Comparison of ENCODE assay signal across 9 cellular contexts in the genomic region with DNA sequence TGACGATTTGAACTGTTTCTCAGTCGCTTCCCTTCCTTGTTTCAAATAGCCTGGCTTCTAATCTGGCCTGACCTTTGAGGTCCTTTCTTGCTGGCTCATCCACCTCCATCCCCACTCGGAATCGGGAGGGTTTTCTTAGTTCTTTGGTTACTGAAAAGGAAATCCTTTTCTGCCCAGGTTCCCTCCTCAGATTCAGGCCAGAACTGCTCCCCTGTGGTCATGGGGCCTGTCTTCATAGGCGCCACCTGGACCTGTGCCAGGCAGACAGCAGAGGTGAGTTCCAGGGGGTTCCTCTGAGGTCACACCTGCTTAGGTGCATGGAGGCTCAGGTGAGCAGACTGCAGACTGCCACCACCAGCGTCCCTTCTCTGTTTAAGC.
DNase-seq lines count a peak whose midpoint lies in the region; ATAC-seq, FAIRE-seq and TF ChIP-seq lines count a peak whose summit lies in the region.
"Had no signal": no experiment of that assay in that cellular context is flagged by ENCODE, and none has a peak within 500 bp of the region (broad histone marks: within the 10 kb centered on the region; RNA-seq: fewer than 3 reads in every experiment).

No MANE protein-coding gene starts in this region.

- H3K4me3 Mint-ChIP-seq in endodermal cell: no peak overlapping the region

- peaks cover 6% of the 10 kb centered on the region for H3K4me1 Mint-ChIP-seq in endodermal cell

- H3K4me1 ChIP-seq in endodermal cell (ENCODE audit: control insufficient read depth, insufficient read depth, low read length): no peaks in the 10 kb centered on the region

- FAIRE-seq in HTR-8/SVneo (lab: Jason Lieb, UNC): no peak

- DNase-seq in NCI-H146 (lab: John Stamatoyannopoulos, UW): peak; percentile 85
- DNase-seq in endodermal cell: peak; percentile 55
- DNase-seq in ureter (ENCODE audit: low spot score): no peak
- DNase-seq in HTR-8/SVneo (ENCODE audit: insufficient read length, low spot score): no peak
- no peak for DNase-seq in HUDEP-2 (lab: John Stamatoyannopoulos, UW; ENCODE audit: unreplicated experiment in 76 of 76)

- no peak overlapping the region for H3K27ac Mint-ChIP-seq in endodermal cell

- H3K9me3 Mint-ChIP-seq in endodermal cell: no peaks in the 10 kb centered on the region

- no peak overlapping the region for H3K27ac ChIP-seq in endodermal cell (ENCODE audit: low read depth, low read length)
- H3K27ac ChIP-seq: thoracic aorta had no signal

- no peak overlapping the region for H3K4me3 ChIP-seq in endodermal cell (ENCODE audit: low read length)
- H3K4me3 ChIP-seq: thoracic aorta had no signal

- no peak for TF ChIP-seq CTCF in endodermal cell (conservative IDR thresholded peaks at IDR 0.05)

- ATAC-seq in GM18498 (IDR thresholded peaks at IDR 0.05; ENCODE audit: unreplicated experiment) (peak; percentile 52), GM21390 (IDR thresholded peaks at IDR 0.05; ENCODE audit: unreplicated experiment) (peak; percentile 32), GM18858 (IDR thresholded peaks at IDR 0.05; ENCODE audit: unreplicated experiment) (no peak)

- no peaks in the 10 kb centered on the region for H3K36me3 Mint-ChIP-seq in endodermal cell (ENCODE audit: low read depth)

- H3K27me3 Mint-ChIP-seq in endodermal cell (ENCODE audit: insufficient read depth): peaks cover 1% of the 10 kb centered on the region

- H3K9me3 ChIP-seq in endodermal cell (ENCODE audit: control insufficient read depth, low read length): no peaks in the 10 kb centered on the region
- H3K9me3 ChIP-seq: thoracic aorta had no signal

- H3K36me3 ChIP-seq in endodermal cell (ENCODE audit: control insufficient read depth, insufficient read depth, low read length): no peaks in the 10 kb centered on the region
- H3K36me3 ChIP-seq: thoracic aorta had no signal

- no peak overlapping the region for H3K9ac ChIP-seq in endodermal cell (ENCODE audit: extremely low read depth, low read length, poor library complexity, severe bottlenecking)

- H3K27me3 ChIP-seq in endodermal cell (ENCODE audit: control insufficient read depth, insufficient read depth, low read length, poor library complexity, severe bottlenecking): peaks cover 31% of the 10 kb centered on the region

- WGBS in endodermal cell (ENCODE audit: insufficient coverage in 1 of 2, insufficient read length in 1 of 2), 2 experiments: 59 to 60% methylated on average over 3 to 6 of the region's 6 CpGs

Comparison
In these comparisons a context has a peak if more than half of its experiments do, and no peak if none do; other contexts are left out.
1. DNase-seq: peak in NCI-H146 (single experiment) and endodermal cell (single experiment); none in ureter (single experiment), HTR-8/SVneo (single experiment) and HUDEP-2 (0 of 76).